In the genomic region with DNA sequence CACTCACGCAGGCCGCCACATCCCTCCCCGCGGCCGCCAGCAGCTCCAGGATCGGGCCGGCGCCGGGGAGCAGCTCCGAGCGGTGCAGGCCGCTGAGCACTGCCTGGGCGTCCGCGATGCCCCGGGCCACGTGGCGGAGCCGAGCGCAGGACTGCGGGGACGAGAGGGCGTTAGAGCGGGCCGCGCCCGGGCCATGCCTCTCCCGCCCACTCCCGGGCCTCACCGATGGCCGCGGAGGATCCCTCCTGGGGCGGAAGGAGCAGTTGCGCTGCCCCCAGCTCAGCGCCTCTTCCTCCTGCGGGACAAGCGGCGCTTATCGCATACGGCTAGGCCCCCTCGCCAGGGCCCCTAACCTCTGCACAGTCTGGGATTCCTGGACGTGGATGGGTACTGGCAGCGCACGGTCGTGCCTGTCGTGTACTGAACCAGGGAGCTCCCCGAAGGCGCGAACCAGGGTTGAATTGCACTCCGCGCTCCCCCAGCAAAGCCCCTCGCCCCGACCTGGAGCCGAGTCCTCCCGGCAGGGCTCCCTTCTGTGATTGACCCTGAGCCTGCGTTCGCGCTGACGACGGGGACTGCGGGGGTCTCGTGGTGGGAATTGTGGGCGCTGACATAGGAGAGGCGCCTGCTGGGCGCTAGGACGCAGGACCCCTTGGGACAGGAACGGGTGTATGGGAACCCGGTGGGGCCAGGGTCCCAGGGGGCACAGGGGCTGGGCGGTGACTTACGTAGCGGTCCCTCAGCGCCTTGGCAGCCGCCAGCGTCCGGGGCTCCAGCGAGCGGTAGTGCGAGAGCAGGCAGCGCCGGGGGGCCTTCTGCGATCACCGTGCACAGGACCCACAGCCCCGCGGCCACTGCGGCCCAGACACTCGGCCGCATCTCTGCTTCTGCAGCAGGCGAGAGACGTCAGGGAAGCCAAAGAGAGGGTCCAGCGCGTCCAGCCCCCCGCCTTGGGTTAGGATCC, we compare ENCODE assay signal across 8 cellular contexts. TPM values are rescaled to one million over a fixed set of nuclear protein-coding genes. Genes with fewer than 3 reads are reported as not detected.
A peak's percentile ranks its signal among the peaks of the same experiment; 100 is the strongest.
DNase-seq lines count a peak whose midpoint lies in the region; ATAC-seq, FAIRE-seq and TF ChIP-seq lines count a peak whose summit lies in the region.

No MANE protein-coding gene starts in this region.

- H3K79me2 ChIP-seq in endothelial cell of umbilical vein (ENCODE audit: control insufficient read depth, insufficient read depth, low read length), result no peaks in the 10 kb centered on the region
- no peaks in the 10 kb centered on the region for H3K79me2 ChIP-seq in PC-9 (ENCODE audit: low read depth)

- ATAC-seq in IMR-90 (ENCODE audit: low read depth) (peak; percentile 78), natural killer cell (peak; percentile 21 to 64 (median 51))

- peak overlapping the region; percentile 32 for H2AFZ ChIP-seq in IMR-90 (replicated peaks; ENCODE audit: low read length, poor library complexity)
- peak overlapping the region; percentile 62 for H2AFZ ChIP-seq in endothelial cell of umbilical vein (ENCODE audit: low read depth, low read length)
- H2AFZ ChIP-seq in PC-9, result no peak overlapping the region

- no peaks in the 10 kb centered on the region for H3K9me3 Mint-ChIP-seq in natural killer cell

- H3K4me3 ChIP-seq in IMR-90 (ENCODE audit: insufficient read depth, low read depth, low read length) (no peak overlapping the region), endothelial cell of umbilical vein (replicated peaks in 1 of 3; ENCODE audit: insufficient read depth in 1 of 3, low read depth in 1 of 3, low read length in 3 of 3) (no peak overlapping the region), PC-9 (no peak overlapping the region), small intestine (ENCODE audit: low read depth in 1 of 2, low read length in 2 of 2) (no peak overlapping the region)

- no peaks in the 10 kb centered on the region for H3K9me2 ChIP-seq in PC-9 (ENCODE audit: insufficient read depth)

- no peak overlapping the region for H2BK5ac ChIP-seq in IMR-90 (ENCODE audit: low read depth, low read length, poor library complexity, severe bottlenecking)

- H3K27ac ChIP-seq in IMR-90 (ENCODE audit: insufficient read depth, low read length) (no peak overlapping the region), endothelial cell of umbilical vein (ENCODE audit: insufficient read depth, low read depth, low read length) (no peak overlapping the region), PC-9 (no peak overlapping the region), small intestine (ENCODE audit: low read depth in 1 of 2, low read length in 1 of 2) (no peak overlapping the region)

- no peak overlapping the region for H2AK5ac ChIP-seq in IMR-90 (ENCODE audit: low read depth, low read length)

- TF ChIP-seq CTCF in IMR-90 (conservative IDR thresholded peaks at IDR 0.05; ENCODE audit: low read depth, low read length) (no peak), endothelial cell of umbilical vein (IDR thresholded peaks at IDR 0.05; ENCODE audit: extremely low read depth in 1 of 2, insufficient read depth in 1 of 2, low read depth in 1 of 2, low read length in 2 of 2) (no peak), natural killer cell (IDR thresholded peaks at IDR 0.05) (no peak), PC-9 (conservative IDR thresholded peaks at IDR 0.05) (no peak)

- dilution Hi-C loops in IMR-90 (cut with HindIII; ENCODE audit: low sequenced_read_pairs, unreplicated experiment), result no loop called here
- dilution Hi-C loops in endothelial cell of umbilical vein (cut with MboI; ENCODE audit: extremely low pct_ligation_motif_present, low sequenced_read_pairs), result no loop called here

- H3K4me2 ChIP-seq in IMR-90 (ENCODE audit: low read depth, low read length) (no peak overlapping the region), endothelial cell of umbilical vein (ENCODE audit: insufficient read depth, low read length) (no peak overlapping the region), PC-9 (no peak overlapping the region)

- CTCF ChIA-PET in IMR-90 (lab: Yijun Ruan, JAX), result interaction anchor here (0.5 to 0.6 kb wide), 2 partner anchors 36 to 1980 kb away, joined by 3 to 5 read pairs; no protein-coding TSS in a partner anchor
- CTCF ChIA-PET in endothelial cell of umbilical vein (lab: Charles Lee), result no interaction called here
- CTCF ChIA-PET in PC-9 (lab: Charles Lee), result no interaction called here

- H3K36me3 Mint-ChIP-seq in natural killer cell, result no peaks in the 10 kb centered on the region

- no peaks in the 10 kb centered on the region for H3K4me1 ChIP-seq in IMR-90 (ENCODE audit: control insufficient read depth, insufficient read depth, low read length)
- no peaks in the 10 kb centered on the region for H3K4me1 ChIP-seq in endothelial cell of umbilical vein (ENCODE audit: control insufficient read depth, extremely low read depth, insufficient read depth, low read length)
- no peaks in the 10 kb centered on the region for H3K4me1 ChIP-seq in PC-9 (replicated peaks; ENCODE audit: insufficient read depth)
- no peaks in the 10 kb centered on the region for H3K4me1 ChIP-seq in small intestine (ENCODE audit: control insufficient read depth in 2 of 2, insufficient read depth in 1 of 2, low read depth in 1 of 2, low read length in 1 of 2)

- no peak overlapping the region for H3K4ac ChIP-seq in IMR-90 (ENCODE audit: low read depth, low read length)

- H2BK120ac ChIP-seq in IMR-90 (ENCODE audit: low read depth, low read length), result no peak overlapping the region

- POLR2A ChIA-PET in IMR-90 (lab: Charles Lee; ENCODE audit: unreplicated experiment), result no interaction called here
- POLR2A ChIA-PET in endothelial cell of umbilical vein (lab: Charles Lee), result no interaction called here
- POLR2A ChIA-PET in PC-9 (lab: Charles Lee; ENCODE audit: unreplicated experiment), result no interaction called here

- H3K27ac Mint-ChIP-seq in natural killer cell, result no peak overlapping the region

- H4K91ac ChIP-seq in IMR-90 (ENCODE audit: insufficient read depth, low read depth, low read length), result no peak overlapping the region

- BruUV-seq in IMR-90 (replicated peaks; lab: Mats Ljungman, UMichigan) (no TSS peak), endothelial cell of umbilical vein (replicated peaks; lab: Mats Ljungman, UMichigan) (no TSS peak), PC-9 (replicated peaks; lab: Mats Ljungman, UMichigan) (no TSS peak)

- H2AK9ac ChIP-seq in IMR-90 (replicated peaks; ENCODE audit: low read depth, low read length, poor library complexity), result no peak overlapping the region

- H3K9ac ChIP-seq in IMR-90 (ENCODE audit: low read depth, low read length) (no peak overlapping the region), endothelial cell of umbilical vein (replicated peaks; ENCODE audit: extremely low read depth, insufficient read depth, low read length) (no peak overlapping the region)

- in situ Hi-C loops in IMR-90 (cut with MboI; ENCODE audit: low sequenced_read_pairs), result no loop called here

- H4K5ac ChIP-seq in IMR-90 (ENCODE audit: low read depth, low read length), result no peak overlapping the region

- 6% methylated on average over 29 of the region's 92 CpGs; no CpG with 5 or more reads in 1 of the 2 experiments for WGBS in IMR-90 (ENCODE audit: extremely low coverage in 2 of 2, insufficient read length in 1 of 2), 2 experiments
- WGBS in small intestine, 3 donors, result 21 to 35% (median 33%) methylated on average over 63 to 92 of the region's 92 CpGs

- FAIRE-seq in endothelial cell of umbilical vein (lab: Jason Lieb, UNC) (no peak), small intestine (lab: Jason Lieb, UNC) (no peak)

- TF ChIP-seq POLR2A in IMR-90 (IDR thresholded peaks at IDR 0.05; ENCODE audit: low read depth, low read length), result no peak
- TF ChIP-seq POLR2A in endothelial cell of umbilical vein (IDR thresholded peaks at IDR 0.05; ENCODE audit: low read depth, low read length), result no peak

- H3K36me3 ChIP-seq in IMR-90 (ENCODE audit: control insufficient read depth, insufficient read depth, low read length), result no peaks in the 10 kb centered on the region
- H3K36me3 ChIP-seq in endothelial cell of umbilical vein (ENCODE audit: control insufficient read depth in 2 of 2, extremely low read depth in 1 of 2, insufficient read depth in 2 of 2, low read length in 2 of 2), result no peaks in the 10 kb centered on the region
- H3K36me3 ChIP-seq in PC-9 (ENCODE audit: low read depth), result no peaks in the 10 kb centered on the region
- H3K36me3 ChIP-seq in small intestine (ENCODE audit: control insufficient read depth in 2 of 2, insufficient read depth in 2 of 2, low read length in 2 of 2), result no peaks in the 10 kb centered on the region

- no peak overlapping the region for H4K8ac ChIP-seq in IMR-90 (ENCODE audit: low read depth in 2 of 2, low read length in 2 of 2)

- peak; percentile 31 for DNase-seq in CD1c-positive myeloid dendritic cell (ENCODE audit: extremely low spot score)
- DNase-seq in IMR-90, result no peak
- DNase-seq in endothelial cell of umbilical vein (ENCODE audit: low read depth, low spot score), result no peak
- no peak for DNase-seq in natural killer cell
- no peak for DNase-seq in cerebellar nuclear complex (lab: John Stamatoyannopoulos, UW)
- DNase-seq in glomerular visceral epithelial cell (ENCODE audit: extremely low spot score), result no peak
- DNase-seq in PC-9, result no peak
- DNase-seq in small intestine, result no peak

- no peaks in the 10 kb centered on the region for H3F3A ChIP-seq in PC-9 (ENCODE audit: insufficient read depth, low read depth)

- H3K27me3 ChIP-seq in IMR-90 (ENCODE audit: control insufficient read depth, insufficient read depth, low read length) (peaks cover 47% of the 10 kb centered on the region), endothelial cell of umbilical vein (ENCODE audit: control insufficient read depth in 2 of 2, insufficient read depth in 2 of 2, low read length in 2 of 2) (peaks cover 30 to 38% of the 10 kb centered on the region in 2 experiments), PC-9 (ENCODE audit: insufficient read depth, low read depth) (peaks cover 11% of the 10 kb centered on the region; the same call in 1 of the 2 replicates), small intestine (ENCODE audit: control insufficient read depth in 2 of 2, insufficient read depth in 2 of 2, low read length in 2 of 2) (peaks cover 0 to 12% of the 10 kb centered on the region in 2 donors)

- H3K18ac ChIP-seq in IMR-90 (ENCODE audit: low read depth, low read length), result no peak overlapping the region

- H3K23ac ChIP-seq in IMR-90 (ENCODE audit: low read depth, low read length), result no peak overlapping the region

- H3K79me1 ChIP-seq in IMR-90 (ENCODE audit: low read depth in 1 of 2, low read length in 2 of 2), result no peaks in the 10 kb centered on the region

- no peaks in the 10 kb centered on the region for H4K20me1 ChIP-seq in IMR-90 (ENCODE audit: insufficient read depth, low read length)
- no peaks in the 10 kb centered on the region for H4K20me1 ChIP-seq in endothelial cell of umbilical vein (replicated peaks; ENCODE audit: control insufficient read depth, extremely low read depth, insufficient read depth, low read length)
- H4K20me1 ChIP-seq in PC-9 (ENCODE audit: insufficient read depth), result no peaks in the 10 kb centered on the region

- H3K4me3 Mint-ChIP-seq in natural killer cell, result no peak overlapping the region

- H2BK15ac ChIP-seq in IMR-90 (ENCODE audit: low read depth, low read length), result no peak overlapping the region

- TF ChIP-seq RAD21 in IMR-90 (IDR thresholded peaks at IDR 0.05; ENCODE audit: low read length), result no peak

- H3K27me3 Mint-ChIP-seq in natural killer cell (ENCODE audit: low read depth in 2 of 2), result peaks cover 12 to 13% of the 10 kb centered on the region in 2 donors

- H3K9me3 ChIP-seq in IMR-90 (ENCODE audit: control insufficient read depth, insufficient read depth, low read length) (peaks cover 2% of the 10 kb centered on the region; the same call in 1 of the 2 replicates), endothelial cell of umbilical vein (replicated peaks; ENCODE audit: control insufficient read depth, insufficient read depth, low read length) (no peaks in the 10 kb centered on the region), PC-9 (ENCODE audit: insufficient read depth, low read depth) (no peaks in the 10 kb centered on the region), small intestine (ENCODE audit: control insufficient read depth, low read depth) (no peaks in the 10 kb centered on the region)

- H3K56ac ChIP-seq in IMR-90 (ENCODE audit: extremely low read depth, insufficient read depth, low read length), result no peak overlapping the region

- intact Hi-C loops in IMR-90 (cut with micrococcal nuclease) (no loop called here), endothelial cell of umbilical vein (cut with micrococcal nuclease) (no loop called here), natural killer cell (cut with micrococcal nuclease) (no loop called here), PC-9 (cut with micrococcal nuclease; ENCODE audit: unreplicated experiment) (no loop called here)

- H3K14ac ChIP-seq in IMR-90 (replicated peaks; ENCODE audit: low read depth, low read length), result no peak overlapping the region

- H3K9me1 ChIP-seq in IMR-90 (ENCODE audit: insufficient read depth, low read length) (no peaks in the 10 kb centered on the region), endothelial cell of umbilical vein (replicated peaks; ENCODE audit: control insufficient read depth, extremely low read depth, insufficient read depth, low read length) (no peaks in the 10 kb centered on the region)

- no peaks in the 10 kb centered on the region for H3K4me1 Mint-ChIP-seq in natural killer cell

- no peak overlapping the region for H2BK20ac ChIP-seq in IMR-90 (ENCODE audit: low read depth, low read length)

RNA-seq across cellular contexts. Expression of a gene that starts 0.7 kb away (rescaled TPM):
- total RNA-seq in IMR-90 (2012; rRNA removed) (not detected in 2 replicates), endothelial cell of umbilical vein (not detected in 2 replicates), natural killer cell (not detected), PC-9 (2021) (not detected in 2 replicates)
- polyA plus RNA-seq in IMR-90 (2012; rRNA removed) (not detected in 2 replicates), endothelial cell of umbilical vein (not detected in 2 replicates), small intestine (not detected)
- not detected in 2 replicates for polyA plus RNA-seq in IMR-90 (2012; cell fraction: cytosol; rRNA removed)
- polyA plus RNA-seq in IMR-90 (2012; cell fraction: nucleus; rRNA removed; ENCODE audit: low replicate concordance), result not detected in 2 replicates
- not detected in 2 replicates for polyA plus RNA-seq in endothelial cell of umbilical vein (2011; cell fraction: cytosol; rRNA removed)
- not detected in 2 replicates for polyA plus RNA-seq in endothelial cell of umbilical vein (2011; cell fraction: nucleus; rRNA removed)
- polyA plus RNA-seq in endothelial cell of umbilical vein (2012), result not detected in 2 replicates
- not detected in 2 replicates for polyA minus RNA-seq in endothelial cell of umbilical vein
- not detected for polyA minus RNA-seq in endothelial cell of umbilical vein (2011; cell fraction: cytosol; rRNA and poly(A)+ RNA removed)
- not detected in 2 replicates for polyA minus RNA-seq in endothelial cell of umbilical vein (2011; cell fraction: nucleus; rRNA and poly(A)+ RNA removed)

RNA-seq across cellular contexts. Expression of a gene that starts 3.2 kb away (rescaled TPM):
- total RNA-seq in IMR-90 (2012; rRNA removed), result not detected in 2 replicates
- polyA plus RNA-seq in IMR-90 (2012; rRNA removed), result not detected in 2 replicates
- not detected in 2 replicates for polyA plus RNA-seq in IMR-90 (2012; cell fraction: cytosol; rRNA removed)
- polyA plus RNA-seq in IMR-90 (2012; cell fraction: nucleus; rRNA removed; ENCODE audit: low replicate concordance), result not detected in 2 replicates
- total RNA-seq in endothelial cell of umbilical vein, result not detected in 2 replicates
- not detected in 2 replicates for polyA plus RNA-seq in endothelial cell of umbilical vein
- not detected in 2 replicates for polyA plus RNA-seq in endothelial cell of umbilical vein (2011; cell fraction: cytosol; rRNA removed)
- polyA plus RNA-seq in endothelial cell of umbilical vein (2011; cell fraction: nucleus; rRNA removed), result not detected in 2 replicates
- not detected in 2 replicates for polyA plus RNA-seq in endothelial cell of umbilical vein (2012)
- not detected in 2 replicates for polyA minus RNA-seq in endothelial cell of umbilical vein
- not detected for polyA minus RNA-seq in endothelial cell of umbilical vein (2011; cell fraction: cytosol; rRNA and poly(A)+ RNA removed)
- polyA minus RNA-seq in endothelial cell of umbilical vein (2011; cell fraction: nucleus; rRNA and poly(A)+ RNA removed), result not detected in 2 replicates
- total RNA-seq in natural killer cell, result not detected
- not detected in 2 replicates for total RNA-seq in PC-9 (2021)
- polyA plus RNA-seq in small intestine, result not detected

RNA-seq across cellular contexts. Expression of a gene that starts 20.2 kb away (rescaled TPM):
- total RNA-seq in IMR-90 (2012; rRNA removed) (not detected in 2 replicates), endothelial cell of umbilical vein (not detected in 2 replicates), natural killer cell (not detected), PC-9 (2021) (not detected in 2 replicates)
- polyA plus RNA-seq in IMR-90 (2012; rRNA removed) (not detected in 2 replicates), endothelial cell of umbilical vein (not detected in 2 replicates), small intestine (not detected)
- polyA plus RNA-seq in IMR-90 (2012; cell fraction: cytosol; rRNA removed), result not detected in 2 replicates
- polyA plus RNA-seq in IMR-90 (2012; cell fraction: nucleus; rRNA removed; ENCODE audit: low replicate concordance), result not detected in 2 replicates
- polyA plus RNA-seq in endothelial cell of umbilical vein (2011; cell fraction: cytosol; rRNA removed), result not detected in 2 replicates
- not detected in 2 replicates for polyA plus RNA-seq in endothelial cell of umbilical vein (2011; cell fraction: nucleus; rRNA removed)
- not detected in 2 replicates for polyA plus RNA-seq in endothelial cell of umbilical vein (2012)
- polyA minus RNA-seq in endothelial cell of umbilical vein, result not detected in 2 replicates
- not detected for polyA minus RNA-seq in endothelial cell of umbilical vein (2011; cell fraction: cytosol; rRNA and poly(A)+ RNA removed)
- polyA minus RNA-seq in endothelial cell of umbilical vein (2011; cell fraction: nucleus; rRNA and poly(A)+ RNA removed), result not detected in 2 replicates

RNA-seq across cellular contexts. Expression of a gene that starts 43.9 kb away (rescaled TPM):
- total RNA-seq in IMR-90 (2012; rRNA removed), result not detected in 2 replicates
- not detected in 2 replicates for polyA plus RNA-seq in IMR-90 (2012; rRNA removed)
- polyA plus RNA-seq in IMR-90 (2012; cell fraction: cytosol; rRNA removed), result not detected in 2 replicates
- not detected in 2 replicates for polyA plus RNA-seq in IMR-90 (2012; cell fraction: nucleus; rRNA removed; ENCODE audit: low replicate concordance)
- total RNA-seq in endothelial cell of umbilical vein, result not detected in 2 replicates
- not detected in 2 replicates for polyA plus RNA-seq in endothelial cell of umbilical vein
- not detected in 2 replicates for polyA plus RNA-seq in endothelial cell of umbilical vein (2011; cell fraction: cytosol; rRNA removed)
- polyA plus RNA-seq in endothelial cell of umbilical vein (2011; cell fraction: nucleus; rRNA removed), result not detected in 2 replicates
- polyA plus RNA-seq in endothelial cell of umbilical vein (2012), result not detected in 2 replicates
- polyA minus RNA-seq in endothelial cell of umbilical vein, result not detected in 2 replicates
- not detected for polyA minus RNA-seq in endothelial cell of umbilical vein (2011; cell fraction: cytosol; rRNA and poly(A)+ RNA removed)
- not detected in 2 replicates for polyA minus RNA-seq in endothelial cell of umbilical vein (2011; cell fraction: nucleus; rRNA and poly(A)+ RNA removed)
- not detected for total RNA-seq in natural killer cell
- total RNA-seq in PC-9 (2021), result not detected in 2 replicates
- polyA plus RNA-seq in small intestine, result 1 to 10 TPM in 1 of 3 donors, not detected in 2; 2.7 TPM

RNA-seq across cellular contexts. Expression of a gene that starts 48.2 kb away (rescaled TPM):
- not detected in 2 replicates for total RNA-seq in IMR-90 (2012; rRNA removed)
- not detected in 2 replicates for polyA plus RNA-seq in IMR-90 (2012; rRNA removed)
- polyA plus RNA-seq in IMR-90 (2012; cell fraction: cytosol; rRNA removed), result not detected in 2 replicates
- polyA plus RNA-seq in IMR-90 (2012; cell fraction: nucleus; rRNA removed; ENCODE audit: low replicate concordance), result not detected in 2 replicates
- not detected in 2 replicates for total RNA-seq in endothelial cell of umbilical vein
- not detected in 2 replicates for polyA plus RNA-seq in endothelial cell of umbilical vein
- not detected in 2 replicates for polyA plus RNA-seq in endothelial cell of umbilical vein (2011; cell fraction: cytosol; rRNA removed)
- not detected in 2 replicates for polyA plus RNA-seq in endothelial cell of umbilical vein (2011; cell fraction: nucleus; rRNA removed)
- polyA plus RNA-seq in endothelial cell of umbilical vein (2012), result not detected in 2 replicates
- not detected in 2 replicates for polyA minus RNA-seq in endothelial cell of umbilical vein
- polyA minus RNA-seq in endothelial cell of umbilical vein (2011; cell fraction: cytosol; rRNA and poly(A)+ RNA removed), result not detected
- polyA minus RNA-seq in endothelial cell of umbilical vein (2011; cell fraction: nucleus; rRNA and poly(A)+ RNA removed), result not detected in 2 replicates
- 1 to 10 TPM in 1 of 3 donors, under 1 TPM in 1, not detected in 1; 0.33 to 1.4 TPM for total RNA-seq in natural killer cell
- not detected in 2 replicates for total RNA-seq in PC-9 (2021)
- polyA plus RNA-seq in small intestine, result not detected
